ENCODE assay signal across 13 cellular contexts in the genomic region with DNA sequence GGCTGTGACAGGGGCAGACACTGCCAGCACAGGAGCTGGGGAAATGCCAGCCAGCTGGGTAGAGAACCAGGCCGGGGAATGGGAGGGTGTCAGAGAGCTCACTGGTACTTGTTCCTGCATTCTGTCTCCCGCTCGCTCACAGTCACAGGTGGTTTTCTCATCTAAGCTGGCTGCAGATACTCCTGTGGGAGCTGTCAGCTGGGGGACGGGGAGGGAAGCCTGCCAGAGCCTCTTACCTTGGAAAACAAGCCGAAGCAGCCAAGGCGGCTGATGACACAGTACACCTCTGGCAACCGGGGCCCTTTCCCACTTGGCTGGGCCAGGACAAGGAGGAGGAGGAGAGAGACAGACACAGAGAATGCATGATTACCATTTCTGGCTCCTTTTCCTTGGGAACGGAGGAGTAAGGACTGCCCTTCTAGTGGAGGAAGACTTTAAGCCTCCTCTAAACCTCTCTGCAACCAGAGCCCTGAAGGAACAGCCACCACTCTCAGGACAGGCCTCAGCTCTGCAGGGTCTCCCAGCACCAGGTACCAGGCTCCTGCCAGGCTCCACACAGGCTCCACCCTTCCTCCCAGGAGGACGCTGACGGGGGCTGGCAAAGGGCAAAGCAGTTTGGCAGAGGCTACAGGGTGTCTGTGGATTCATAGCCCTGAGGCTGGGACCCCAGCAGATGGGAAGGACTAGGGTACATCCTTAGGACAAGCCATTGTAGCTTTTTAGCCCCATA. TPM values are rescaled to one million over a fixed set of nuclear protein-coding genes. Genes with fewer than 3 reads are reported as not detected.
DNase-seq lines count a peak whose midpoint lies in the region; ATAC-seq and TF ChIP-seq lines count a peak whose summit lies in the region.
"Had no signal": no experiment of that assay in that cellular context is flagged by ENCODE, and none has a peak within 500 bp of the region (broad histone marks: within the 10 kb centered on the region; RNA-seq: fewer than 3 reads in every experiment).

No MANE protein-coding gene starts in this region.

- no peak overlapping the region for H2AK5ac ChIP-seq in mesendoderm (ENCODE audit: low read length)

- no peak overlapping the region for H3K4me2 ChIP-seq in mesendoderm (ENCODE audit: low read length)
- H3K4me2 ChIP-seq: neural progenitor cell had no signal

- H3K4ac ChIP-seq in mesendoderm (ENCODE audit: low read depth, low read length), result no peak overlapping the region

- H3K18ac ChIP-seq in mesendoderm (ENCODE audit: low read length), result no peak overlapping the region

- H3K9me3 ChIP-seq in thoracic aorta, result no peaks in the 10 kb centered on the region

- WGBS in mesendoderm (ENCODE audit: extremely low coverage, insufficient coverage, low lambda C conversion rate), result no CpG with 5 or more reads among the region's 10 CpGs

- H3K56ac ChIP-seq in mesendoderm (ENCODE audit: low read length), result peak overlapping the region; percentile 5

- in situ Hi-C loops in ACHN (cut with HindIII; ENCODE audit: low pct_ligation_motif_present, low pct_unique_long_range_greater_than_20kb, low sequenced_read_pairs), result no loop called here

- DNase-seq in NCI-H2107 treated with DMSO at 0.1 percent for 48 hours (lab: John Stamatoyannopoulos, UW; ENCODE audit: unreplicated experiment), result peak; percentile 72
- DNase-seq in cerebellar cortex (ENCODE audit: low spot score), result peak; percentile 31
- DNase-seq in mesendoderm, result no peak
- DNase-seq in thoracic aorta (ENCODE audit: low spot score), result no peak
- DNase-seq in ACHN, result no peak
- DNase-seq in activated CD4-positive, alpha-beta T cell treated with anti-CD3 and anti-CD28 coated beads for 48 hours, result no peak
- DNase-seq: activated CD4-positive, alpha-beta T cell treated with anti-CD3 and anti-CD28 coated beads, Interleukin-2, amount 10 ng/mL, durations not matched to agents 24 days and 14 days; SHP77 treated with DMSO at 0.1 percent for 48 hours had no signal

- H4K5ac ChIP-seq in mesendoderm (ENCODE audit: low read length), result no peak overlapping the region

- H3K79me1 ChIP-seq in mesendoderm (ENCODE audit: low read length), result no peaks in the 10 kb centered on the region

- no peak overlapping the region for H3K4me3 ChIP-seq in mesendoderm (ENCODE audit: low read length)
- H3K4me3 ChIP-seq in thoracic aorta, result peak overlapping the region; percentile 7
- H3K4me3 ChIP-seq: neural progenitor cell had no signal

- H3K79me2 ChIP-seq in mesendoderm (ENCODE audit: control insufficient read depth, insufficient read depth, low read length), result no peaks in the 10 kb centered on the region

- H3K23ac ChIP-seq in mesendoderm (ENCODE audit: low read length), result no peak overlapping the region

- H2BK5ac ChIP-seq in mesendoderm (ENCODE audit: low read length), result no peak overlapping the region

- H3K4me1 ChIP-seq in mesendoderm (ENCODE audit: control insufficient read depth, low read depth, low read length), result no peaks in the 10 kb centered on the region
- H3K4me1 ChIP-seq in thoracic aorta (ENCODE audit: control insufficient read depth in 1 of 2, low read depth in 2 of 2), result peaks cover 19 to 35% of the 10 kb centered on the region in 2 donors
- H3K4me1 ChIP-seq: neural progenitor cell had no signal

- H2BK15ac ChIP-seq in mesendoderm (replicated peaks; ENCODE audit: low read depth), result no peak overlapping the region

- H2BK120ac ChIP-seq in mesendoderm (ENCODE audit: low read depth, low read length), result no peak overlapping the region

- TF ChIP-seq CTCF in thoracic aorta (IDR thresholded peaks at IDR 0.05), result no peak

- no peak overlapping the region for H4K8ac ChIP-seq in mesendoderm (ENCODE audit: low read depth, low read length)

- H3K27me3 ChIP-seq in mesendoderm (ENCODE audit: insufficient read depth, low read length, poor library complexity) (no peaks in the 10 kb centered on the region), thoracic aorta (replicated peaks; ENCODE audit: insufficient read depth) (no peaks in the 10 kb centered on the region)
- H3K27me3 ChIP-seq: neural progenitor cell had no signal

- H3K27ac ChIP-seq in mesendoderm (ENCODE audit: low read depth, low read length) (no peak overlapping the region), thoracic aorta (peak overlapping the region; percentile 95 to 97)
- H3K27ac ChIP-seq: neural progenitor cell had no signal

- H3K36me3 ChIP-seq in mesendoderm (ENCODE audit: control insufficient read depth, insufficient read depth, low read length) (peaks cover 3% of the 10 kb centered on the region), thoracic aorta (peaks cover 18% of the 10 kb centered on the region)
- H3K36me3 ChIP-seq: neural progenitor cell had no signal

- ATAC-seq in thoracic aorta (ENCODE audit: insufficient number of reproducible peaks, low FRiP score, low read depth) (no peak), GM21576 (IDR thresholded peaks at IDR 0.05; ENCODE audit: unreplicated experiment) (no peak), GM19035 (IDR thresholded peaks at IDR 0.05; ENCODE audit: unreplicated experiment) (no peak)
- ATAC-seq: activated naive CD4-positive, alpha-beta T cell treated with anti-CD3 and anti-CD28 coated beads, Interleukin-2, amount 50 U/mL, for 72 hours; HepG2 had no signal

- H3K9ac ChIP-seq in mesendoderm (ENCODE audit: low read length), result no peak overlapping the region
- H3K9ac ChIP-seq: neural progenitor cell had no signal

RNA-seq across cellular contexts. Expression of a gene that starts 25.1 kb away (rescaled TPM):
- 2,670 TPM for polyA plus RNA-seq in mesendoderm (2013, experiment 1 of 2)
- polyA plus RNA-seq in mesendoderm (2013, experiment 2 of 2), result 2,699 TPM
- 100 to 1,000 TPM; 537 to 617 TPM for total RNA-seq in thoracic aorta

RNA-seq across cellular contexts. Expression of a gene that starts 25.2 kb away (rescaled TPM):
- polyA plus RNA-seq in mesendoderm (2013, experiment 1 of 2), result 0.79 TPM
- polyA plus RNA-seq in mesendoderm (2013, experiment 2 of 2), result 0.87 TPM
- 10 to 100 TPM; 10.2 to 18.1 TPM for total RNA-seq in thoracic aorta

Comparison
In these comparisons a context has a peak if more than half of its experiments do, and no peak if none do; other contexts are left out.
1. DNase-seq: peak in NCI-H2107 treated with DMSO at 0.1 percent for 48 hours (single experiment) and cerebellar cortex (single experiment); none in mesendoderm (single experiment), thoracic aorta (single experiment), ACHN (single experiment) and activated CD4-positive, alpha-beta T cell treated with anti-CD3 and anti-CD28 coated beads for 48 hours (single experiment).